In genomic region chr11:78248903-78249302, GRCh38 we compare ENCODE assay signal across 15 cellular contexts.
"Had no signal": no experiment of that assay in that cellular context is flagged by ENCODE, and none has a peak within 500 bp of the region (broad histone marks: within the 10 kb centered on the region; RNA-seq: fewer than 3 reads in every experiment).

No MANE protein-coding gene starts in this region.

- H3K9me3 ChIP-seq: upper lobe of left lung had no signal

- H3K4me3 Mint-ChIP-seq: activated naive CD4-positive, alpha-beta T cell treated with anti-CD3 and anti-CD28 coated beads, Interleukin-2, amount 50 U/mL, for 24 hours; brain; naive thymus-derived CD4-positive, alpha-beta T cell; neural progenitor cell had no signal

- DNase-seq: activated CD4-positive, alpha-beta T cell treated with anti-CD3 and anti-CD28 coated beads, Interleukin-2, amount 50 U/mL, for 4 hours; activated effector memory CD4-positive, alpha-beta T cell treated with anti-CD3 and anti-CD28 coated beads, Interleukin-2, amount 50 U/mL, for 16 hours; aorta; effector CD4-positive, alpha-beta T cell; left ventricle myocardium inferior; naive thymus-derived CD4-positive, alpha-beta T cell; small intestine; stimulated activated naive CD4-positive, alpha-beta T cell; upper lobe of left lung had no signal

- FAIRE-seq: endometrium, small intestine had no signal

- H3K9me3 Mint-ChIP-seq: activated naive CD4-positive, alpha-beta T cell treated with anti-CD3 and anti-CD28 coated beads, Interleukin-2, amount 50 U/mL, for 24 hours had no signal

- H3K4me1 ChIP-seq: neural progenitor cell had no signal

- H3K27ac Mint-ChIP-seq: activated naive CD4-positive, alpha-beta T cell treated with anti-CD3 and anti-CD28 coated beads, Interleukin-2, amount 50 U/mL, for 24 hours; brain; naive thymus-derived CD4-positive, alpha-beta T cell; neural progenitor cell had no signal

- H3K4me3 ChIP-seq: left ventricle myocardium inferior, neural progenitor cell, upper lobe of left lung had no signal

- H3K27me3 ChIP-seq: neural progenitor cell, upper lobe of left lung had no signal

- H3K27ac ChIP-seq: left ventricle myocardium inferior, neural progenitor cell, upper lobe of left lung, VCaP had no signal

- H3K36me3 Mint-ChIP-seq: activated naive CD4-positive, alpha-beta T cell treated with anti-CD3 and anti-CD28 coated beads, Interleukin-2, amount 50 U/mL, for 24 hours had no signal

- H3K4me1 Mint-ChIP-seq: activated naive CD4-positive, alpha-beta T cell treated with anti-CD3 and anti-CD28 coated beads, Interleukin-2, amount 50 U/mL, for 24 hours; neural progenitor cell had no signal

- H3K36me3 ChIP-seq: neural progenitor cell had no signal

- H3K27me3 Mint-ChIP-seq: activated naive CD4-positive, alpha-beta T cell treated with anti-CD3 and anti-CD28 coated beads, Interleukin-2, amount 50 U/mL, for 24 hours; brain; naive thymus-derived CD4-positive, alpha-beta T cell had no signal

- ATAC-seq: naive thymus-derived CD4-positive, alpha-beta T cell; sciatic nerve had no signal
